In the genomic region with DNA sequence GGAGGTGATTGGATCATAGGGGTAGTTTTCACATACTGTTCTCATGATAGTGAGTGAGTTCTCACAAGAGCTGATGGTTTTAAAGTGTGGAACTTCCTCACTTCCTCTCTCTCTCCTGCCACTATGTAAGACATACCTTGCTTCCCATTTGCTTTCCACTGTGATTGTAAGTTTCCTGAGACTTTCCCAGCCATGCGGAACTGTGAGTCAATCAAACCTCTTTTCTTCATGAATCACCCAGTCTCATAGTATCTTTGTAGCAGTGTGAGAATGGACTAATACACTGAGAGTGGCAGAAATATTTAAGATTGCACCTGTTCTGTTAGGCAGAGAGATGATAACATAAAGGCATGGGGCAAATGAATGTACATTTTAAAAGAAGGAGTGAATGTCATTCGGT, we compare ENCODE assay signal across 19 cellular contexts.
"Had no signal": no experiment of that assay in that cellular context is flagged by ENCODE, and none has a peak within 500 bp of the region (broad histone marks: within the 10 kb centered on the region; RNA-seq: fewer than 3 reads in every experiment).

No MANE protein-coding gene starts in this region.

- FAIRE-seq: frontal cortex had no signal

- DNase-seq: activated CD4-positive, alpha-beta T cell treated with anti-CD3 and anti-CD28 coated beads, Interleukin-2, amount 10 ng/mL, durations not matched to agents 24 days and 14 days; activated CD4-positive, CD25-positive, alpha-beta regulatory T cell; activated CD8-positive, alpha-beta memory T cell treated with anti-CD3 and anti-CD28 coated beads, Interleukin-2, amount 50 U/mL, for 4 hours; activated CD8-positive, alpha-beta T cell treated with anti-CD3 and anti-CD28 coated beads, Interleukin-2, amount 10 ng/mL, durations not matched to agents 7 days and 5 days; activated gamma-delta T cell; activated T-cell treated with anti-CD3 and anti-CD28 coated beads, Interleukin-2, amount 50 U/mL, for 72 hours; amygdala; effector memory CD4-positive, alpha-beta T cell; heart left ventricle; left ventricle myocardium inferior; mesenchymal stem cell; retina; stimulated activated CD4-positive, alpha-beta T cell treated with anti-CD3 and anti-CD28 coated beads, Interleukin-4, amount 100 ng/mL, for 24 hours; stimulated activated naive CD4-positive, alpha-beta T cell treated with Interleukin-2 at 50 U/mL for 16 hours; trophoblast cell had no signal

- H3K4me1 ChIP-seq: heart left ventricle, left ventricle myocardium inferior had no signal

- H3K4me3 ChIP-seq: heart left ventricle, left ventricle myocardium inferior, skin epidermis had no signal

- H3K9me3 ChIP-seq: heart left ventricle, left ventricle myocardium inferior had no signal

- ATAC-seq: activated CD8-positive, alpha-beta T cell treated with anti-CD3 and anti-CD28 coated beads, Interleukin-2, amount 10 ng/mL, durations not matched to agents 7 days and 5 days; activated naive CD4-positive, alpha-beta T cell treated with anti-CD3 and anti-CD28 coated beads, Interleukin-2, amount 50 U/mL, for 72 hours; activated T-cell treated with anti-CD3 and anti-CD28 coated beads, Interleukin-2, amount 50 U/mL, for 72 hours; heart left ventricle; natural killer cell treated with Interleukin-12 subunit alpha and Interleukin-12 subunit beta and Interleukin-15 and Interleukin-18, amount 100 ng/mL, for 72 hours had no signal

- H3K27ac ChIP-seq: heart left ventricle, left ventricle myocardium inferior, skin epidermis had no signal

- H3K36me3 ChIP-seq: heart left ventricle, left ventricle myocardium inferior had no signal

- H3K27me3 ChIP-seq: heart left ventricle had no signal
